In genomic region chr1:53715478-53715877, GRCh38 we compare ENCODE assay signal across 9 cellular contexts. TPM values are rescaled to one million over a fixed set of nuclear protein-coding genes. Genes with fewer than 3 reads are reported as not detected.
A peak's percentile ranks its signal among the peaks of the same experiment; 100 is the strongest.
DNase-seq lines count a peak whose midpoint lies in the region; TF ChIP-seq lines count a peak whose summit lies in the region.
"Had no signal": no experiment of that assay in that cellular context is flagged by ENCODE, and none has a peak within 500 bp of the region (broad histone marks: within the 10 kb centered on the region; RNA-seq: fewer than 3 reads in every experiment).

No MANE protein-coding gene starts in this region.

- intact Hi-C loops in testis (cut with DNase I; ENCODE audit: low total_unique reads): no loop called here

- no peak overlapping the region for H3K4me3 ChIP-seq in endodermal cell (ENCODE audit: low read length)
- H3K4me3 ChIP-seq in testis: no peak overlapping the region
- no peak overlapping the region for H3K4me3 ChIP-seq in CD8-positive, alpha-beta memory T cell (ENCODE audit: low read length)

- H3K27ac ChIP-seq in endodermal cell (ENCODE audit: low read depth, low read length) (no peak overlapping the region), testis (no peak overlapping the region)
- H3K27ac ChIP-seq in CD8-positive, alpha-beta memory T cell (ENCODE audit: low read depth, low read length): no peak overlapping the region

- H3K9ac ChIP-seq in endodermal cell (ENCODE audit: extremely low read depth, low read length, poor library complexity, severe bottlenecking): no peak overlapping the region

- WGBS in endodermal cell (ENCODE audit: insufficient coverage in 1 of 2, insufficient read length in 1 of 2), 2 experiments: 60 to 66% methylated on average over 10 to 11 of the region's 11 CpGs
- WGBS in testis, 2 donors: 64 to 73% methylated on average over 11 of the region's 11 CpGs

- peaks cover 8% of the 10 kb centered on the region for H3K4me1 Mint-ChIP-seq in endodermal cell
- no peaks in the 10 kb centered on the region for H3K4me1 Mint-ChIP-seq in CD8-positive, alpha-beta memory T cell

- POLR2A ChIA-PET in CD8-positive, alpha-beta memory T cell (lab: Charles Lee): no interaction called here

- no peaks in the 10 kb centered on the region for H3K27me3 ChIP-seq in endodermal cell (ENCODE audit: control insufficient read depth, insufficient read depth, low read length, poor library complexity, severe bottlenecking)
- no peaks in the 10 kb centered on the region for H3K27me3 ChIP-seq in testis
- H3K27me3 ChIP-seq in CD8-positive, alpha-beta memory T cell (ENCODE audit: insufficient read depth, low read length, poor library complexity, severe bottlenecking): no peaks in the 10 kb centered on the region

- H3K36me3 ChIP-seq in endodermal cell (ENCODE audit: control insufficient read depth, insufficient read depth, low read length): no peaks in the 10 kb centered on the region
- no peaks in the 10 kb centered on the region for H3K36me3 ChIP-seq in testis (ENCODE audit: low read depth, missing control alignments)
- H3K36me3 ChIP-seq in CD8-positive, alpha-beta memory T cell (ENCODE audit: insufficient read depth, low read length): no peaks in the 10 kb centered on the region

- no peak overlapping the region for H3K4me3 Mint-ChIP-seq in endodermal cell
- no peak overlapping the region for H3K4me3 Mint-ChIP-seq in CD8-positive, alpha-beta memory T cell
- H3K4me3 Mint-ChIP-seq: T-helper 17 cell had no signal

- H3K4me1 ChIP-seq in endodermal cell (ENCODE audit: control insufficient read depth, insufficient read depth, low read length) (no peaks in the 10 kb centered on the region), testis (no peaks in the 10 kb centered on the region)
- no peaks in the 10 kb centered on the region for H3K4me1 ChIP-seq in CD8-positive, alpha-beta memory T cell (ENCODE audit: insufficient read depth, low read length)

- TF ChIP-seq POLR2A in testis (IDR thresholded peaks at IDR 0.05): no peak

- H3K9me3 ChIP-seq in endodermal cell (ENCODE audit: control insufficient read depth, low read length) (no peaks in the 10 kb centered on the region), testis (no peaks in the 10 kb centered on the region)
- H3K9me3 ChIP-seq in CD8-positive, alpha-beta memory T cell (ENCODE audit: low read length): no peaks in the 10 kb centered on the region

- no peak overlapping the region for H3K27ac Mint-ChIP-seq in endodermal cell
- no peak overlapping the region for H3K27ac Mint-ChIP-seq in CD8-positive, alpha-beta memory T cell
- H3K27ac Mint-ChIP-seq: T-helper 17 cell had no signal

- H3K9me3 Mint-ChIP-seq in endodermal cell: no peaks in the 10 kb centered on the region
- no peaks in the 10 kb centered on the region for H3K9me3 Mint-ChIP-seq in CD8-positive, alpha-beta memory T cell

- TF ChIP-seq CTCF in endodermal cell (conservative IDR thresholded peaks at IDR 0.05) (peak; percentile 89), testis (IDR thresholded peaks at IDR 0.05) (peak in 1 of 3 experiments; percentile 15)

- H3K36me3 Mint-ChIP-seq in endodermal cell (ENCODE audit: low read depth): no peaks in the 10 kb centered on the region
- H3K36me3 Mint-ChIP-seq in CD8-positive, alpha-beta memory T cell: no peaks in the 10 kb centered on the region

- CTCF ChIA-PET in CD8-positive, alpha-beta memory T cell (lab: Charles Lee): no interaction called here

- peak; percentile 35 for DNase-seq in stimulated activated CD4-positive, alpha-beta T cell treated with anti-CD3 and anti-CD28 coated beads, Interleukin-15, amount 100 ng/mL, for 24 hours
- DNase-seq in stimulated activated CD4-positive, alpha-beta T cell treated with anti-CD3 and anti-CD28 coated beads, Interleukin-4, amount 100 ng/mL, for 4 hours: no peak
- DNase-seq in NCI-H69 (lab: John Stamatoyannopoulos, UW) (peak; percentile 24), endodermal cell (peak; percentile 93), testis (peak; percentile 22), NCI-H524 (lab: John Stamatoyannopoulos, UW) (no peak)
- no peak for DNase-seq in CD8-positive, alpha-beta memory T cell
- DNase-seq in activated CD4-positive, CD25-positive, alpha-beta regulatory T cell (lab: John Stamatoyannopoulos, UW): no peak
- DNase-seq: T-helper 17 cell had no signal

- H3K27me3 Mint-ChIP-seq in endodermal cell (ENCODE audit: insufficient read depth): no peaks in the 10 kb centered on the region
- peaks cover 15 to 19% of the 10 kb centered on the region in 2 donors for H3K27me3 Mint-ChIP-seq in CD8-positive, alpha-beta memory T cell

RNA-seq across cellular contexts. Expression of gene GLIS1, which starts 23.5 kb away (rescaled TPM):
- total RNA-seq in endodermal cell (1 to 10 TPM; 2.1 to 3.9 TPM), testis (1 to 10 TPM; 3.8 to 6.1 TPM)
- 0.43 TPM for polyA plus RNA-seq in endodermal cell (2013, experiment 1 of 2)
- 0.25 TPM for polyA plus RNA-seq in endodermal cell (2013, experiment 2 of 2)
- 2.9 TPM for polyA plus RNA-seq in testis (ENCODE audit: insufficient read depth, low read depth, low replicate concordance)
- not detected for total RNA-seq in CD8-positive, alpha-beta memory T cell
- 0.18 TPM for polyA plus RNA-seq in CD8-positive, alpha-beta memory T cell
- total RNA-seq: T-helper 17 cell had no signal

Comparison
In these comparisons a context has a peak if more than half of its experiments do, and no peak if none do; other contexts are left out.
1. DNase-seq: peak in stimulated activated CD4-positive, alpha-beta T cell treated with anti-CD3 and anti-CD28 coated beads, Interleukin-15, amount 100 ng/mL, for 24 hours (single experiment), NCI-H69 (single experiment), endodermal cell (single experiment) and testis (single experiment); none in stimulated activated CD4-positive, alpha-beta T cell treated with anti-CD3 and anti-CD28 coated beads, Interleukin-4, amount 100 ng/mL, for 4 hours (0 of 2), NCI-H524 (0 of 2), CD8-positive, alpha-beta memory T cell (0 of 5) and activated CD4-positive, CD25-positive, alpha-beta regulatory T cell (0 of 4).